ENCODE assay signal across 17 cellular contexts in the genomic region with DNA sequence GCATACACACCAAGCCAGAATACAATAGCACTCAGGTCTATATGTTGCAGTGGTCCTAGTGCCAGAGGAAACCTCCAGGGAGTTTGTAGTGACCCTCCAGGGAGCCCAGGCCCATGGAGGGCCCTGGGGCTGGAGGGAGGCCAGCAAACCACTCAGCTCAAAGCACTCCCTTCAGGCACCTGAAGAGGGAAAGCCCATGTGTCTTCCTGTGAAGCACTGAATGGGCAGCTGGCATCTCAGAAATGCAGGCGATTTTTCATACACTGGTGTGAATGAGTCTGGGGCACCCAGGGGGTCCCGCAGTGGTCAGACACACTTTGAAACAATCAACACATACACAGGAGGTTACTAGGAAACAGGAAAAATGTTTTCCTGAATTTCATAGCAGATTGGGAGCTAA. TPM values are rescaled to one million over a fixed set of nuclear protein-coding genes. Genes with fewer than 3 reads are reported as not detected.
A peak's percentile ranks its signal among the peaks of the same experiment; 100 is the strongest.
DNase-seq lines count a peak whose midpoint lies in the region; ATAC-seq and TF ChIP-seq lines count a peak whose summit lies in the region.
"Had no signal": no experiment of that assay in that cellular context is flagged by ENCODE, and none has a peak within 500 bp of the region (broad histone marks: within the 10 kb centered on the region; RNA-seq: fewer than 3 reads in every experiment).

No MANE protein-coding gene starts in this region.

- no peak overlapping the region for H3K4me3 Mint-ChIP-seq in stimulated activated naive B cell treated with anti-CD40 and anti-IgM and Interleukin-4, amounts not matched to agents 10 μg/mL and 1 μg/mL and 100 μg/mL, for 72 hours
- H3K4me3 Mint-ChIP-seq: naive B cell had no signal

- no peaks in the 10 kb centered on the region for H3K36me3 Mint-ChIP-seq in stimulated activated naive B cell treated with anti-CD40 and anti-IgM and Interleukin-4, amounts not matched to agents 10 μg/mL and 1 μg/mL and 100 μg/mL, for 72 hours
- H3K36me3 Mint-ChIP-seq: naive B cell had no signal

- no peak overlapping the region for H3K27ac ChIP-seq in lung (ENCODE audit: low read depth in 1 of 2, low read length in 1 of 2)
- H3K27ac ChIP-seq in effector memory CD4-positive, alpha-beta T cell (ENCODE audit: insufficient read depth, low read length, poor library complexity, severe bottlenecking): no peak overlapping the region
- H3K27ac ChIP-seq: esophagus muscularis mucosa, heart left ventricle, SJCRH30, testis had no signal

- H3K27me3 ChIP-seq in lung (ENCODE audit: control insufficient read depth, insufficient read depth): no peaks in the 10 kb centered on the region
- no peaks in the 10 kb centered on the region for H3K27me3 ChIP-seq in effector memory CD4-positive, alpha-beta T cell (replicated peaks; ENCODE audit: control insufficient read depth, insufficient read depth, low read length, poor library complexity, severe bottlenecking)
- H3K27me3 ChIP-seq: testis had no signal

- no peaks in the 10 kb centered on the region for H3K9me3 ChIP-seq in lung (ENCODE audit: control insufficient read depth in 2 of 2, insufficient read depth in 1 of 2, low read length in 1 of 2)
- no peaks in the 10 kb centered on the region for H3K9me3 ChIP-seq in effector memory CD4-positive, alpha-beta T cell (ENCODE audit: control insufficient read depth, low read length)
- H3K9me3 ChIP-seq: esophagus muscularis mucosa, heart left ventricle, SJCRH30, testis had no signal

- no peaks in the 10 kb centered on the region for H3K36me3 ChIP-seq in lung (ENCODE audit: control insufficient read depth in 2 of 2, insufficient read depth in 2 of 2, low read length in 2 of 2)
- H3K36me3 ChIP-seq in effector memory CD4-positive, alpha-beta T cell (ENCODE audit: control insufficient read depth, insufficient read depth, low read length): no peaks in the 10 kb centered on the region
- H3K36me3 ChIP-seq: esophagus muscularis mucosa, heart left ventricle, SJCRH30 had no signal

- no peak for TF ChIP-seq CTCF in lung (IDR thresholded peaks at IDR 0.05; ENCODE audit: control extremely low read depth, extremely low read depth)

- H3K4me1 ChIP-seq in lung (ENCODE audit: control insufficient read depth in 2 of 2, insufficient read depth in 2 of 2, low read length in 2 of 2): peaks cover 0 to 6% of the 10 kb centered on the region in 2 donors
- no peaks in the 10 kb centered on the region for H3K4me1 ChIP-seq in effector memory CD4-positive, alpha-beta T cell (ENCODE audit: control insufficient read depth, insufficient read depth, low read length, poor library complexity, severe bottlenecking)
- H3K4me1 ChIP-seq: heart left ventricle, SJCRH30, testis had no signal

- H3K27me3 Mint-ChIP-seq in stimulated activated naive B cell treated with anti-CD40 and anti-IgM and Interleukin-4, amounts not matched to agents 10 μg/mL and 1 μg/mL and 100 μg/mL, for 72 hours: no peaks in the 10 kb centered on the region

- no peak overlapping the region for H3K4me3 ChIP-seq in lung
- no peak overlapping the region for H3K4me3 ChIP-seq in effector memory CD4-positive, alpha-beta T cell (ENCODE audit: insufficient read depth, low read depth, low read length, poor library complexity, severe bottlenecking)
- H3K4me3 ChIP-seq: esophagus muscularis mucosa, heart left ventricle, SJCRH30, testis had no signal

- DNase-seq in DMS79 (lab: John Stamatoyannopoulos, UW): peak; percentile 75
- DNase-seq in M059J (ENCODE audit: low read depth): peak; percentile 47
- peak; percentile 47 for DNase-seq in lung (ENCODE audit: low spot score)
- no peak for DNase-seq in stimulated activated naive B cell treated with anti-CD40 and anti-IgM and Interleukin-4, amounts not matched to agents 10 μg/mL and 1 μg/mL and 100 μg/mL, for 72 hours
- no peak for DNase-seq in effector memory CD4-positive, alpha-beta T cell
- DNase-seq: amygdala, C1 segment of cervical spinal cord, GOT3, heart left ventricle, naive B cell, SJCRH30, testis had no signal

- 56 to 74% methylated on average over 2 of the region's 2 CpGs for WGBS in lung, 2 donors

- peaks cover 0 to 3% of the 10 kb centered on the region in 2 donors for H3K9me3 Mint-ChIP-seq in stimulated activated naive B cell treated with anti-CD40 and anti-IgM and Interleukin-4, amounts not matched to agents 10 μg/mL and 1 μg/mL and 100 μg/mL, for 72 hours

- H3K4me1 Mint-ChIP-seq in stimulated activated naive B cell treated with anti-CD40 and anti-IgM and Interleukin-4, amounts not matched to agents 10 μg/mL and 1 μg/mL and 100 μg/mL, for 72 hours: peaks cover 0 to 1% of the 10 kb centered on the region in 2 donors

- no peak overlapping the region for H3K27ac Mint-ChIP-seq in stimulated activated naive B cell treated with anti-CD40 and anti-IgM and Interleukin-4, amounts not matched to agents 10 μg/mL and 1 μg/mL and 100 μg/mL, for 72 hours
- H3K27ac Mint-ChIP-seq: naive B cell had no signal

- ATAC-seq in SK-N-SH treated with all-trans-retinoic acid at 6 μM for 48 hours (no peak), lung (ENCODE audit: insufficient read depth, low FRiP score) (no peak), GM19395 (IDR thresholded peaks at IDR 0.05; ENCODE audit: unreplicated experiment) (no peak), GM19023 (IDR thresholded peaks at IDR 0.05; ENCODE audit: unreplicated experiment) (no peak)
- no peak for ATAC-seq in stimulated activated naive B cell treated with anti-CD40 and anti-IgM and Interleukin-4, amounts not matched to agents 10 μg/mL and 1 μg/mL and 100 μg/mL, for 72 hours (replicated peaks)
- ATAC-seq: heart left ventricle, left lobe of liver had no signal

TF ChIP-seq in SK-N-SH treated with all-trans-retinoic acid at 6 μM for 48 hours, 23 proteins besides CTCF, POLR2A, EP300 and RAD21:
- TF ChIP-seq ISL1 (CRISPR knock-in tag; IDR thresholded peaks at IDR 0.05) (0 out of 2 replicates have a peak, but pooled peaks have one; percentile 18), RARB (CRISPR knock-in tag; IDR thresholded peaks at IDR 0.05) (no peak)
- TF ChIP-seq, protein P1, sequence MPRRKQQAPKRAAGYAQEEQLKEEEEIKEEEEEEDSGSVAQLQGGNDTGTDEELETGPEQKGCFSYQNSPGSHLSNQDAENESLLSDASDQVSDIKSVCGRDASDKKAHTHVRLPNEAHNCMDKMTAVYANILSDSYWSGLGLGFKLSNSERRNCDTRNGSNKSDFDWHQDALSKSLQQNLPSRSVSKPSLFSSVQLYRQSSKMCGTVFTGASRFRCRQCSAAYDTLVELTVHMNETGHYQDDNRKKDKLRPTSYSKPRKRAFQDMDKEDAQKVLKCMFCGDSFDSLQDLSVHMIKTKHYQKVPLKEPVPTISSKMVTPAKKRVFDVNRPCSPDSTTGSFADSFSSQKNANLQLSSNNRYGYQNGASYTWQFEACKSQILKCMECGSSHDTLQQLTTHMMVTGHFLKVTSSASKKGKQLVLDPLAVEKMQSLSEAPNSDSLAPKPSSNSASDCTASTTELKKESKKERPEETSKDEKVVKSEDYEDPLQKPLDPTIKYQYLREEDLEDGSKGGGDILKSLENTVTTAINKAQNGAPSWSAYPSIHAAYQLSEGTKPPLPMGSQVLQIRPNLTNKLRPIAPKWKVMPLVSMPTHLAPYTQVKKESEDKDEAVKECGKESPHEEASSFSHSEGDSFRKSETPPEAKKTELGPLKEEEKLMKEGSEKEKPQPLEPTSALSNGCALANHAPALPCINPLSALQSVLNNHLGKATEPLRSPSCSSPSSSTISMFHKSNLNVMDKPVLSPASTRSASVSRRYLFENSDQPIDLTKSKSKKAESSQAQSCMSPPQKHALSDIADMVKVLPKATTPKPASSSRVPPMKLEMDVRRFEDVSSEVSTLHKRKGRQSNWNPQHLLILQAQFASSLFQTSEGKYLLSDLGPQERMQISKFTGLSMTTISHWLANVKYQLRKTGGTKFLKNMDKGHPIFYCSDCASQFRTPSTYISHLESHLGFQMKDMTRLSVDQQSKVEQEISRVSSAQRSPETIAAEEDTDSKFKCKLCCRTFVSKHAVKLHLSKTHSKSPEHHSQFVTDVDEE (CRISPR knock-in tag; IDR thresholded peaks at IDR 0.05): no peak
- TF ChIP-seq, protein P2, sequence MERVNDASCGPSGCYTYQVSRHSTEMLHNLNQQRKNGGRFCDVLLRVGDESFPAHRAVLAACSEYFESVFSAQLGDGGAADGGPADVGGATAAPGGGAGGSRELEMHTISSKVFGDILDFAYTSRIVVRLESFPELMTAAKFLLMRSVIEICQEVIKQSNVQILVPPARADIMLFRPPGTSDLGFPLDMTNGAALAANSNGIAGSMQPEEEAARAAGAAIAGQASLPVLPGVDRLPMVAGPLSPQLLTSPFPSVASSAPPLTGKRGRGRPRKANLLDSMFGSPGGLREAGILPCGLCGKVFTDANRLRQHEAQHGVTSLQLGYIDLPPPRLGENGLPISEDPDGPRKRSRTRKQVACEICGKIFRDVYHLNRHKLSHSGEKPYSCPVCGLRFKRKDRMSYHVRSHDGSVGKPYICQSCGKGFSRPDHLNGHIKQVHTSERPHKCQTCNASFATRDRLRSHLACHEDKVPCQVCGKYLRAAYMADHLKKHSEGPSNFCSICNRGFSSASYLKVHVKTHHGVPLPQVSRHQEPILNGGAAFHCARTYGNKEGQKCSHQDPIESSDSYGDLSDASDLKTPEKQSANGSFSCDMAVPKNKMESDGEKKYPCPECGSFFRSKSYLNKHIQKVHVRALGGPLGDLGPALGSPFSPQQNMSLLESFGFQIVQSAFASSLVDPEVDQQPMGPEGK (CRISPR knock-in tag; IDR thresholded peaks at IDR 0.05; ENCODE audit: borderline replicate concordance): no peak

RNA-seq across cellular contexts. Expression of a gene that starts 12.8 kb away (rescaled TPM):
- total RNA-seq in M059J (2014; rRNA removed; shearing (Covaris generic)): not detected in 2 replicates
- total RNA-seq in lung: under 1 TPM; 0.34 TPM
- polyA plus RNA-seq in lung: under 1 TPM; 0.09 to 0.30 TPM
- total RNA-seq: heart left ventricle, left lobe of liver had no signal
- polyA plus RNA-seq: heart left ventricle had no signal

RNA-seq across cellular contexts. Expression of a gene that starts 45.3 kb away (rescaled TPM):
- 25.0 and 28.2 TPM in 2 replicates for total RNA-seq in M059J (2014; rRNA removed; shearing (Covaris generic))
- total RNA-seq in lung: 10 to 100 TPM; 10.9 to 25.8 TPM
- polyA plus RNA-seq in lung: 1 to 10 TPM; 3.8 TPM

Comparison
In these comparisons a context has a peak if more than half of its experiments do, and no peak if none do; other contexts are left out.
1. DNase-seq: peak in DMS79 (single experiment), M059J (single experiment) and lung (single experiment); none in stimulated activated naive B cell treated with anti-CD40 and anti-IgM and Interleukin-4, amounts not matched to agents 10 μg/mL and 1 μg/mL and 100 μg/mL, for 72 hours (single experiment) and effector memory CD4-positive, alpha-beta T cell (0 of 3).